ENCODE assay signal across 19 cellular contexts in the genomic region with DNA sequence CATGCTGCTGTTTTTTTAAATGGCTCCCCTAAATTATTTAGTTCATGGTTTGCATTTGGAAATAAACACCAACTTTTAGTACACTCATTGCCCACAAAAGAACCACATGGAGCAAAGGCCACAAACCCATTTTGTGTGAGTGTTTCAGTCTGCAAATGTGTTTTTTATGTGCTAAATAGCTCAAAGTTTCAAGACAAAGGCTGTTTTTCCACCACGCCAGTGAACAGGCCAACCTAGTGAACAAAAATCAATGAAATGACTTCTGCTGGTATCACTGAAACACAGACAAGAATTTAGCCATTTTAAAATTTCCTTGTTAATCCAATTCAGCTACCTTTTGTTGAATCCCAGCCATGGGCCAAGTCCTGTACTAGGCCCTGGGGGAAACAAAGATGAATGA.
"Had no signal": no experiment of that assay in that cellular context is flagged by ENCODE, and none has a peak within 500 bp of the region (broad histone marks: within the 10 kb centered on the region; RNA-seq: fewer than 3 reads in every experiment).

No MANE protein-coding gene starts in this region.

- H3K36me3 ChIP-seq: SJSA1 had no signal

- H3K4me3 ChIP-seq: SJSA1, SK-N-MC had no signal

- H3K27me3 ChIP-seq: SJSA1 had no signal

- H3K9me3 ChIP-seq: SJSA1 had no signal

- H3K27ac ChIP-seq: SJSA1, SK-N-MC had no signal

- H3K4me1 ChIP-seq: SJSA1 had no signal

- DNase-seq: KBM-7, MV-4-11, NCI-H1048, NCI-H1105, NCI-H1417, NCI-H1436 treated with DMSO at 0.1 percent for 48 hours, NCI-H1694, NCI-H187 treated with DMSO at 0.1 percent for 48 hours, NCI-H2029 treated with DMSO at 0.1 percent for 48 hours, NCI-H2171 treated with DMSO at 0.1 percent for 48 hours, NCI-H2227 treated with DMSO at 0.1 percent for 48 hours, NCI-H524, NCI-H526 treated with DMSO at 0.1 percent for 48 hours, NCI-H748 treated with DMSO at 0.1 percent for 48 hours, Right ventricle myocardium superior, RPMI8226, SIG-M5 had no signal
